ENCODE assay signal across 24 cellular contexts in genomic region chr2:164933751-164934189, GRCh38. TPM values are rescaled to one million over a fixed set of nuclear protein-coding genes. Genes with fewer than 3 reads are reported as not detected.
A peak's percentile ranks its signal among the peaks of the same experiment; 100 is the strongest.
DNase-seq lines count a peak whose midpoint lies in the region; ATAC-seq, FAIRE-seq and TF ChIP-seq lines count a peak whose summit lies in the region.
"Had no signal": no experiment of that assay in that cellular context is flagged by ENCODE, and none has a peak within 500 bp of the region (broad histone marks: within the 10 kb centered on the region; RNA-seq: fewer than 3 reads in every experiment).

No MANE protein-coding gene starts in this region.

- H4K20me1 ChIP-seq in BLaER1 treated with 17β-estradiol and CSF1 and Interleukin-3, amounts not matched to agents 10 nM and 100 nM: no peaks in the 10 kb centered on the region
- no peaks in the 10 kb centered on the region for H4K20me1 ChIP-seq in Loucy (ENCODE audit: insufficient read depth, low read length, poor library complexity, severe bottlenecking)

- H3K4me1 ChIP-seq in BLaER1 treated with 17β-estradiol and CSF1 and Interleukin-3, amounts not matched to agents 10 nM and 100 nM: peaks cover 0 to 16% (median 11%) of the 10 kb centered on the region in 10 experiments; a peak in 13 of 20 replicates
- H3K4me1 ChIP-seq in Loucy (ENCODE audit: insufficient read depth, low read length, poor library complexity, severe bottlenecking): peaks cover 26% of the 10 kb centered on the region
- no peaks in the 10 kb centered on the region for H3K4me1 ChIP-seq in foreskin keratinocyte
- H3K4me1 ChIP-seq: sigmoid colon, thyroid gland had no signal

- no peak for FAIRE-seq in H54 (lab: Jason Lieb, UNC)
- FAIRE-seq: GM19239 had no signal

- no peaks in the 10 kb centered on the region for H3K27me3 Mint-ChIP-seq in memory B cell
- H3K27me3 Mint-ChIP-seq in activated T-cell treated with anti-CD3 and anti-CD28 coated beads, Interleukin-2, amount 50 U/mL, for 24 hours: no peaks in the 10 kb centered on the region
- H3K27me3 Mint-ChIP-seq: activated naive CD8-positive, alpha-beta T cell; CD4-positive, alpha-beta T cell had no signal

- DNase-seq in NCI-H774 (lab: John Stamatoyannopoulos, UW) (peak; percentile 79), memory B cell (ENCODE audit: low spot score in 2 of 2) (no peak), foreskin keratinocyte (no peak), H54 (ENCODE audit: insufficient read length, low spot score) (no peak)
- no peak for DNase-seq in activated T-cell treated with anti-CD3 and anti-CD28 coated beads, Interleukin-2, amount 50 U/mL, for 24 hours
- DNase-seq: activated CD4-positive, CD25-positive, alpha-beta regulatory T cell treated with anti-CD3 and anti-CD28 coated beads, Interleukin-2, amount 50 U/mL, for 72 hours; activated CD8-positive, alpha-beta T cell treated with anti-CD3 and anti-CD28 coated beads, Interleukin-2, amount 10 ng/mL, durations not matched to agents 7 days and 5 days; activated T-cell treated with anti-CD3 and anti-CD28 coated beads, Interleukin-2, amount 50 U/mL, for 1 hour; CD4-positive, alpha-beta T cell; effector memory CD4-positive, alpha-beta T cell; KBM-7; mesenchymal stem cell; natural killer cell; NCI-H2171; sigmoid colon; T1000; thyroid gland had no signal

- ATAC-seq in memory B cell (ENCODE audit: low read depth): no peak
- ATAC-seq in foreskin keratinocyte: no peak
- ATAC-seq in HG03095 (IDR thresholded peaks at IDR 0.05; ENCODE audit: unreplicated experiment): no peak
- ATAC-seq: activated CD8-positive, alpha-beta T cell treated with anti-CD3 and anti-CD28 coated beads, Interleukin-2, amount 10 ng/mL, durations not matched to agents 7 days and 5 days; GM23338; natural killer cell; stimulated activated effector memory CD8-positive, alpha-beta T cell treated with anti-CD3 and anti-CD28 coated beads, Interleukin-12 subunit alpha, Interleukin-12 subunit beta, amount 100 ng/mL, for 72 hours had no signal

- no peaks in the 10 kb centered on the region for H3K36me3 ChIP-seq in BLaER1 treated with 17β-estradiol and CSF1 and Interleukin-3, amounts not matched to agents 10 nM and 100 nM
- no peaks in the 10 kb centered on the region for H3K36me3 ChIP-seq in Loucy (ENCODE audit: insufficient read depth, low read length)
- H3K36me3 ChIP-seq: sigmoid colon, thyroid gland had no signal

- H3K27me3 ChIP-seq in BLaER1 treated with 17β-estradiol and CSF1 and Interleukin-3, amounts not matched to agents 10 nM and 100 nM: no peaks in the 10 kb centered on the region
- H3K27me3 ChIP-seq in Loucy (ENCODE audit: insufficient read depth, low read length, poor library complexity, severe bottlenecking) (no peaks in the 10 kb centered on the region), foreskin keratinocyte (no peaks in the 10 kb centered on the region)
- H3K27me3 ChIP-seq: sigmoid colon, thyroid gland had no signal

- H3K36me3 Mint-ChIP-seq in memory B cell: no peaks in the 10 kb centered on the region
- no peaks in the 10 kb centered on the region for H3K36me3 Mint-ChIP-seq in activated T-cell treated with anti-CD3 and anti-CD28 coated beads, Interleukin-2, amount 50 U/mL, for 24 hours (ENCODE audit: low read depth)
- H3K36me3 Mint-ChIP-seq: activated naive CD8-positive, alpha-beta T cell; natural killer cell; stimulated activated effector memory CD8-positive, alpha-beta T cell treated with anti-CD3 and anti-CD28 coated beads, Interleukin-12 subunit alpha, Interleukin-12 subunit beta, amount 100 ng/mL, for 72 hours had no signal

- no peaks in the 10 kb centered on the region for H3K9me2 ChIP-seq in Loucy (replicated peaks; ENCODE audit: low read depth, low read length)

- peaks cover 0 to 9% (median 0%) of the 10 kb centered on the region in 11 experiments; a peak in 2 of 22 replicates for H3K9me3 ChIP-seq in BLaER1 treated with 17β-estradiol and CSF1 and Interleukin-3, amounts not matched to agents 10 nM and 100 nM (replicated peaks in 1 of 11)
- no peaks in the 10 kb centered on the region for H3K9me3 ChIP-seq in Loucy (ENCODE audit: insufficient read depth, low read depth, low read length)
- H3K9me3 ChIP-seq: thyroid gland had no signal

- H3K4me3 ChIP-seq in BLaER1 treated with 17β-estradiol and CSF1 and Interleukin-3, amounts not matched to agents 10 nM and 100 nM: no peak overlapping the region
- peak overlapping the region; percentile 6 for H3K4me3 ChIP-seq in Loucy (ENCODE audit: low read length, poor library complexity, severe bottlenecking)
- H3K4me3 ChIP-seq: GM23338, sigmoid colon, thyroid gland had no signal

- H3K9ac ChIP-seq in BLaER1 treated with 17β-estradiol and CSF1 and Interleukin-3, amounts not matched to agents 10 nM and 100 nM: no peak overlapping the region
- H3K9ac ChIP-seq in Loucy (ENCODE audit: low read depth, low read length, poor library complexity, severe bottlenecking): no peak overlapping the region

- peak overlapping the region; percentile 72 for H3K27ac Mint-ChIP-seq in memory B cell
- no peak overlapping the region for H3K27ac Mint-ChIP-seq in activated T-cell treated with anti-CD3 and anti-CD28 coated beads, Interleukin-2, amount 50 U/mL, for 24 hours
- H3K27ac Mint-ChIP-seq: activated CD8-positive, alpha-beta T cell treated with anti-CD3 and anti-CD28 coated beads, Interleukin-2, amount 10 ng/mL, durations not matched to agents 7 days and 5 days; activated naive CD8-positive, alpha-beta T cell; CD4-positive, alpha-beta T cell; GM23338; natural killer cell; stimulated activated effector memory CD8-positive, alpha-beta T cell treated with anti-CD3 and anti-CD28 coated beads, Interleukin-12 subunit alpha, Interleukin-12 subunit beta, amount 100 ng/mL, for 72 hours had no signal

- H3K79me2 ChIP-seq in Loucy (ENCODE audit: insufficient read depth, low read length): no peaks in the 10 kb centered on the region

- H3K4me2 ChIP-seq in BLaER1 treated with 17β-estradiol and CSF1 and Interleukin-3, amounts not matched to agents 10 nM and 100 nM: peak overlapping the region in 9 of 11 experiments; percentile 6 to 35 (median 22); a peak in 13 of 22 replicates
- H3K4me2 ChIP-seq in Loucy (ENCODE audit: low read depth, low read length, poor library complexity, severe bottlenecking): peak overlapping the region; percentile 48
- H3K4me2 ChIP-seq: GM23338 had no signal

- no peak for TF ChIP-seq CTCF in Loucy (conservative IDR thresholded peaks at IDR 0.05; ENCODE audit: low read length)
- no peak for TF ChIP-seq CTCF in foreskin keratinocyte (conservative IDR thresholded peaks at IDR 0.05)

- peaks cover 7% of the 10 kb centered on the region for H3K4me1 Mint-ChIP-seq in memory B cell
- H3K4me1 Mint-ChIP-seq in activated T-cell treated with anti-CD3 and anti-CD28 coated beads, Interleukin-2, amount 50 U/mL, for 24 hours (ENCODE audit: low read depth): no peaks in the 10 kb centered on the region
- H3K4me1 Mint-ChIP-seq: natural killer cell; stimulated activated effector memory CD8-positive, alpha-beta T cell treated with anti-CD3 and anti-CD28 coated beads, Interleukin-12 subunit alpha, Interleukin-12 subunit beta, amount 100 ng/mL, for 72 hours had no signal

- no peak overlapping the region for H3K4me3 Mint-ChIP-seq in memory B cell
- H3K4me3 Mint-ChIP-seq in activated T-cell treated with anti-CD3 and anti-CD28 coated beads, Interleukin-2, amount 50 U/mL, for 24 hours: no peak overlapping the region
- H3K4me3 Mint-ChIP-seq: activated CD8-positive, alpha-beta T cell treated with anti-CD3 and anti-CD28 coated beads, Interleukin-2, amount 10 ng/mL, durations not matched to agents 7 days and 5 days; activated naive CD8-positive, alpha-beta T cell; CD4-positive, alpha-beta T cell; GM23338; natural killer cell; stimulated activated effector memory CD8-positive, alpha-beta T cell treated with anti-CD3 and anti-CD28 coated beads, Interleukin-12 subunit alpha, Interleukin-12 subunit beta, amount 100 ng/mL, for 72 hours had no signal

- H3F3A ChIP-seq in Loucy (ENCODE audit: low read depth): no peaks in the 10 kb centered on the region

- H3K27ac ChIP-seq in BLaER1 treated with 17β-estradiol and CSF1 and Interleukin-3, amounts not matched to agents 10 nM and 100 nM: no peak overlapping the region; a peak in 1 of 22 replicates
- no peak overlapping the region for H3K27ac ChIP-seq in foreskin keratinocyte
- H3K27ac ChIP-seq: sigmoid colon, thyroid gland had no signal

- H2AFZ ChIP-seq in Loucy (ENCODE audit: low read length): peak overlapping the region; percentile 34; the same call in 1 of the 2 replicates
- H2AFZ ChIP-seq: GM23338 had no signal

- no peaks in the 10 kb centered on the region for H3K9me3 Mint-ChIP-seq in memory B cell
- H3K9me3 Mint-ChIP-seq in activated T-cell treated with anti-CD3 and anti-CD28 coated beads, Interleukin-2, amount 50 U/mL, for 24 hours: peaks cover 8% of the 10 kb centered on the region
- H3K9me3 Mint-ChIP-seq: CD4-positive, alpha-beta T cell; natural killer cell had no signal

- TF ChIP-seq POLR2A in H54 (IDR thresholded peaks at IDR 0.05; ENCODE audit: low read depth, low read length): no peak

RNA-seq across cellular contexts. Expression of gene SLC38A11, which starts 21.6 kb away (rescaled TPM):
- total RNA-seq in foreskin keratinocyte: not detected in 2 replicates
- polyA plus RNA-seq in foreskin keratinocyte: not detected in 2 replicates
- total RNA-seq: activated CD8-positive, alpha-beta T cell treated with anti-CD3 and anti-CD28 coated beads, Interleukin-2, amount 10 ng/mL, durations not matched to agents 7 days and 5 days; CD4-positive, alpha-beta T cell; GM23338 had no signal
- polyA plus RNA-seq: GM23338 had no signal
